In the genomic region with DNA sequence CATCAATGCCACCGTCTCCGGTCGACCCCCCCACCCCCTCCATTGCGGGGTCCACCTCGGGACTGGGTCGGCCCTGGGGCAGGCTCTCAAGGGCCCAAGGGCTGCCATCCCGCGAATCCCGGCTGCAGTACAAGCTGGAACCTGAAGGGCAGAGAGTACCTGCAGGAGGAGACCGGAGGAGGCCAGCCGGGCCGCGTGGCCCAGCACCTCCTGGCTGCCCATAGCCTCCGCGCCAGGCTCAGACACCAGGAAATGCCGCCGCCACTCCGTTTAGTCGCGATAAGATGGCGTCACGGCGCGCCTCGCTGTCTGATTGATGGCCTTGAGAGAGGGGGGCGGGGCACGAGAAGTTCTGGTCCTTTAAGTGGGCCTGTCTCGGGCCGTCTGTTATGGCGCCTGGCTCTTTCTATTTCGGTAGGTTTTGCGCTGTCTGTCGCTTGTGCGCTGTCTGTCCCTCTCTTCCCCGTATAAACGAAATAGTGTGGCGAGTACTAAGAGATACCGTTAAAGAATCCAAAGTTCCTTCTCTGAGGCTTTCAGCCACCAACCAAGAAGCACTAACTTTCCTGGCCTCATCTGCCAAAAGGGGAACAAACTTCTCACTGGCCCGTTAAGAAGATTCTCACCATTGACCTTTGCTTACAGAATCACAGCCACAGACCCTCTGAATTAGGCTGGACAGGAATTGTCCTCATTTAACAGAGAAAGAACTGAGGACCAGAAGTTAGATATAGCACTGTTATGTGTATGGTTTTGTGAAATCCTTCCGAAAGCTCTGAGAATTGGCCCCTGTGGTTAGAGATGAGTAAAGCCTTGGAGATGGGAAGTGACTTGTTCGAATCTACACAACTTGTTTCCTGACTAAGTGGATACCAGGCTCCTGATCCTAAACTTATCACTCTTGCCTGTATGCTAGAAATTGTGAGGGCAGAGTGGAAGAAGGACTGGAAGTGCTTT, we compare ENCODE assay signal across 1 cellular context.
A peak's percentile ranks its signal among the peaks of the same experiment; 100 is the strongest.
TF ChIP-seq lines count a peak whose summit lies in the region.

A gene with protein sequence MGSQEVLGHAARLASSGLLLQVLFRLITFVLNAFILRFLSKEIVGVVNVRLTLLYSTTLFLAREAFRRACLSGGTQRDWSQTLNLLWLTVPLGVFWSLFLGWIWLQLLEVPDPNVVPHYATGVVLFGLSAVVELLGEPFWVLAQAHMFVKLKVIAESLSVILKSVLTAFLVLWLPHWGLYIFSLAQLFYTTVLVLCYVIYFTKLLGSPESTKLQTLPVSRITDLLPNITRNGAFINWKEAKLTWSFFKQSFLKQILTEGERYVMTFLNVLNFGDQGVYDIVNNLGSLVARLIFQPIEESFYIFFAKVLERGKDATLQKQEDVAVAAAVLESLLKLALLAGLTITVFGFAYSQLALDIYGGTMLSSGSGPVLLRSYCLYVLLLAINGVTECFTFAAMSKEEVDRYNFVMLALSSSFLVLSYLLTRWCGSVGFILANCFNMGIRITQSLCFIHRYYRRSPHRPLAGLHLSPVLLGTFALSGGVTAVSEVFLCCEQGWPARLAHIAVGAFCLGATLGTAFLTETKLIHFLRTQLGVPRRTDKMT (minus strand): TSS at position 257 of the 957 bp plus-strand sequence. CDS start 35 bp downstream, at position 222.

TF ChIP-seq in GM12878, 131 proteins besides CTCF, POLR2A, EP300 and RAD21 (continued from another document):
- TF ChIP-seq, protein P1, sequence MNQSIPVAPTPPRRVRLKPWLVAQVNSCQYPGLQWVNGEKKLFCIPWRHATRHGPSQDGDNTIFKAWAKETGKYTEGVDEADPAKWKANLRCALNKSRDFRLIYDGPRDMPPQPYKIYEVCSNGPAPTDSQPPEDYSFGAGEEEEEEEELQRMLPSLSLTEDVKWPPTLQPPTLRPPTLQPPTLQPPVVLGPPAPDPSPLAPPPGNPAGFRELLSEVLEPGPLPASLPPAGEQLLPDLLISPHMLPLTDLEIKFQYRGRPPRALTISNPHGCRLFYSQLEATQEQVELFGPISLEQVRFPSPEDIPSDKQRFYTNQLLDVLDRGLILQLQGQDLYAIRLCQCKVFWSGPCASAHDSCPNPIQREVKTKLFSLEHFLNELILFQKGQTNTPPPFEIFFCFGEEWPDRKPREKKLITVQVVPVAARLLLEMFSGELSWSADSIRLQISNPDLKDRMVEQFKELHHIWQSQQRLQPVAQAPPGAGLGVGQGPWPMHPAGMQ (IDR thresholded peaks at IDR 0.05; ENCODE audit: borderline replicate concordance): no peak
- peak; percentile 69; the same call in 1 of the 2 replicates for TF ChIP-seq ZNF207 (IDR thresholded peaks at IDR 0.05; ENCODE audit: borderline replicate concordance)
- no peak for TF ChIP-seq IKZF2 (IDR thresholded peaks at IDR 0.05)
- TF ChIP-seq, protein P2, sequence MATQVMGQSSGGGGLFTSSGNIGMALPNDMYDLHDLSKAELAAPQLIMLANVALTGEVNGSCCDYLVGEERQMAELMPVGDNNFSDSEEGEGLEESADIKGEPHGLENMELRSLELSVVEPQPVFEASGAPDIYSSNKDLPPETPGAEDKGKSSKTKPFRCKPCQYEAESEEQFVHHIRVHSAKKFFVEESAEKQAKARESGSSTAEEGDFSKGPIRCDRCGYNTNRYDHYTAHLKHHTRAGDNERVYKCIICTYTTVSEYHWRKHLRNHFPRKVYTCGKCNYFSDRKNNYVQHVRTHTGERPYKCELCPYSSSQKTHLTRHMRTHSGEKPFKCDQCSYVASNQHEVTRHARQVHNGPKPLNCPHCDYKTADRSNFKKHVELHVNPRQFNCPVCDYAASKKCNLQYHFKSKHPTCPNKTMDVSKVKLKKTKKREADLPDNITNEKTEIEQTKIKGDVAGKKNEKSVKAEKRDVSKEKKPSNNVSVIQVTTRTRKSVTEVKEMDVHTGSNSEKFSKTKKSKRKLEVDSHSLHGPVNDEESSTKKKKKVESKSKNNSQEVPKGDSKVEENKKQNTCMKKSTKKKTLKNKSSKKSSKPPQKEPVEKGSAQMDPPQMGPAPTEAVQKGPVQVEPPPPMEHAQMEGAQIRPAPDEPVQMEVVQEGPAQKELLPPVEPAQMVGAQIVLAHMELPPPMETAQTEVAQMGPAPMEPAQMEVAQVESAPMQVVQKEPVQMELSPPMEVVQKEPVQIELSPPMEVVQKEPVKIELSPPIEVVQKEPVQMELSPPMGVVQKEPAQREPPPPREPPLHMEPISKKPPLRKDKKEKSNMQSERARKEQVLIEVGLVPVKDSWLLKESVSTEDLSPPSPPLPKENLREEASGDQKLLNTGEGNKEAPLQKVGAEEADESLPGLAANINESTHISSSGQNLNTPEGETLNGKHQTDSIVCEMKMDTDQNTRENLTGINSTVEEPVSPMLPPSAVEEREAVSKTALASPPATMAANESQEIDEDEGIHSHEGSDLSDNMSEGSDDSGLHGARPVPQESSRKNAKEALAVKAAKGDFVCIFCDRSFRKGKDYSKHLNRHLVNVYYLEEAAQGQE (IDR thresholded peaks at IDR 0.05; ENCODE audit: low read depth, low read length): no peak
- peak; percentile 95 for TF ChIP-seq YY1 (IDR thresholded peaks at IDR 0.05; ENCODE audit: low read depth, low read length)
- TF ChIP-seq MXI1 (IDR thresholded peaks at IDR 0.05; ENCODE audit: low read depth, low read length): peak; percentile 90
- TF ChIP-seq CHD4 (IDR thresholded peaks at IDR 0.05): no peak
- no peak for TF ChIP-seq NR2C2 (IDR thresholded peaks at IDR 0.05; ENCODE audit: borderline replicate concordance, control insufficient read depth, insufficient read length, low read depth)
- TF ChIP-seq, protein P3, sequence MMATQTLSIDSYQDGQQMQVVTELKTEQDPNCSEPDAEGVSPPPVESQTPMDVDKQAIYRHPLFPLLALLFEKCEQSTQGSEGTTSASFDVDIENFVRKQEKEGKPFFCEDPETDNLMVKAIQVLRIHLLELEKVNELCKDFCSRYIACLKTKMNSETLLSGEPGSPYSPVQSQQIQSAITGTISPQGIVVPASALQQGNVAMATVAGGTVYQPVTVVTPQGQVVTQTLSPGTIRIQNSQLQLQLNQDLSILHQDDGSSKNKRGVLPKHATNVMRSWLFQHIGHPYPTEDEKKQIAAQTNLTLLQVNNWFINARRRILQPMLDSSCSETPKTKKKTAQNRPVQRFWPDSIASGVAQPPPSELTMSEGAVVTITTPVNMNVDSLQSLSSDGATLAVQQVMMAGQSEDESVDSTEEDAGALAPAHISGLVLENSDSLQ (IDR thresholded peaks at IDR 0.05): peak; percentile 97
- TF ChIP-seq, protein P4, sequence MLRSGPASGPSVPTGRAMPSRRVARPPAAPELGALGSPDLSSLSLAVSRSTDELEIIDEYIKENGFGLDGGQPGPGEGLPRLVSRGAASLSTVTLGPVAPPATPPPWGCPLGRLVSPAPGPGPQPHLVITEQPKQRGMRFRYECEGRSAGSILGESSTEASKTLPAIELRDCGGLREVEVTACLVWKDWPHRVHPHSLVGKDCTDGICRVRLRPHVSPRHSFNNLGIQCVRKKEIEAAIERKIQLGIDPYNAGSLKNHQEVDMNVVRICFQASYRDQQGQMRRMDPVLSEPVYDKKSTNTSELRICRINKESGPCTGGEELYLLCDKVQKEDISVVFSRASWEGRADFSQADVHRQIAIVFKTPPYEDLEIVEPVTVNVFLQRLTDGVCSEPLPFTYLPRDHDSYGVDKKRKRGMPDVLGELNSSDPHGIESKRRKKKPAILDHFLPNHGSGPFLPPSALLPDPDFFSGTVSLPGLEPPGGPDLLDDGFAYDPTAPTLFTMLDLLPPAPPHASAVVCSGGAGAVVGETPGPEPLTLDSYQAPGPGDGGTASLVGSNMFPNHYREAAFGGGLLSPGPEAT (IDR thresholded peaks at IDR 0.05; ENCODE audit: low read depth): peak; percentile 85
- no peak for TF ChIP-seq EED (IDR thresholded peaks at IDR 0.05; ENCODE audit: low read depth)
- TF ChIP-seq, protein P5, sequence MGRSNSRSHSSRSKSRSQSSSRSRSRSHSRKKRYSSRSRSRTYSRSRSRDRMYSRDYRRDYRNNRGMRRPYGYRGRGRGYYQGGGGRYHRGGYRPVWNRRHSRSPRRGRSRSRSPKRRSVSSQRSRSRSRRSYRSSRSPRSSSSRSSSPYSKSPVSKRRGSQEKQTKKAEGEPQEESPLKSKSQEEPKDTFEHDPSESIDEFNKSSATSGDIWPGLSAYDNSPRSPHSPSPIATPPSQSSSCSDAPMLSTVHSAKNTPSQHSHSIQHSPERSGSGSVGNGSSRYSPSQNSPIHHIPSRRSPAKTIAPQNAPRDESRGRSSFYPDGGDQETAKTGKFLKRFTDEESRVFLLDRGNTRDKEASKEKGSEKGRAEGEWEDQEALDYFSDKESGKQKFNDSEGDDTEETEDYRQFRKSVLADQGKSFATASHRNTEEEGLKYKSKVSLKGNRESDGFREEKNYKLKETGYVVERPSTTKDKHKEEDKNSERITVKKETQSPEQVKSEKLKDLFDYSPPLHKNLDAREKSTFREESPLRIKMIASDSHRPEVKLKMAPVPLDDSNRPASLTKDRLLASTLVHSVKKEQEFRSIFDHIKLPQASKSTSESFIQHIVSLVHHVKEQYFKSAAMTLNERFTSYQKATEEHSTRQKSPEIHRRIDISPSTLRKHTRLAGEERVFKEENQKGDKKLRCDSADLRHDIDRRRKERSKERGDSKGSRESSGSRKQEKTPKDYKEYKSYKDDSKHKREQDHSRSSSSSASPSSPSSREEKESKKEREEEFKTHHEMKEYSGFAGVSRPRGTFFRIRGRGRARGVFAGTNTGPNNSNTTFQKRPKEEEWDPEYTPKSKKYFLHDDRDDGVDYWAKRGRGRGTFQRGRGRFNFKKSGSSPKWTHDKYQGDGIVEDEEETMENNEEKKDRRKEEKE (IDR thresholded peaks at IDR 0.05): no peak
- TF ChIP-seq, protein P6, sequence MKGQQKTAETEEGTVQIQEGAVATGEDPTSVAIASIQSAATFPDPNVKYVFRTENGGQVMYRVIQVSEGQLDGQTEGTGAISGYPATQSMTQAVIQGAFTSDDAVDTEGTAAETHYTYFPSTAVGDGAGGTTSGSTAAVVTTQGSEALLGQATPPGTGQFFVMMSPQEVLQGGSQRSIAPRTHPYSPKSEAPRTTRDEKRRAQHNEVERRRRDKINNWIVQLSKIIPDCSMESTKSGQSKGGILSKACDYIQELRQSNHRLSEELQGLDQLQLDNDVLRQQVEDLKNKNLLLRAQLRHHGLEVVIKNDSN (IDR thresholded peaks at IDR 0.05; ENCODE audit: borderline replicate concordance, extremely low read length, insufficient read depth, low read depth, low read length): no peak
- TF ChIP-seq SREBF2 (IDR thresholded peaks at IDR 0.05; ENCODE audit: low read length): no peak
- TF ChIP-seq JUNB (IDR thresholded peaks at IDR 0.05): no peak
- TF ChIP-seq CHD2 (IDR thresholded peaks at IDR 0.05; ENCODE audit: borderline replicate concordance, low read depth, low read length): peak; percentile 74; the same call in 1 of the 2 replicates
- TF ChIP-seq, protein P7, sequence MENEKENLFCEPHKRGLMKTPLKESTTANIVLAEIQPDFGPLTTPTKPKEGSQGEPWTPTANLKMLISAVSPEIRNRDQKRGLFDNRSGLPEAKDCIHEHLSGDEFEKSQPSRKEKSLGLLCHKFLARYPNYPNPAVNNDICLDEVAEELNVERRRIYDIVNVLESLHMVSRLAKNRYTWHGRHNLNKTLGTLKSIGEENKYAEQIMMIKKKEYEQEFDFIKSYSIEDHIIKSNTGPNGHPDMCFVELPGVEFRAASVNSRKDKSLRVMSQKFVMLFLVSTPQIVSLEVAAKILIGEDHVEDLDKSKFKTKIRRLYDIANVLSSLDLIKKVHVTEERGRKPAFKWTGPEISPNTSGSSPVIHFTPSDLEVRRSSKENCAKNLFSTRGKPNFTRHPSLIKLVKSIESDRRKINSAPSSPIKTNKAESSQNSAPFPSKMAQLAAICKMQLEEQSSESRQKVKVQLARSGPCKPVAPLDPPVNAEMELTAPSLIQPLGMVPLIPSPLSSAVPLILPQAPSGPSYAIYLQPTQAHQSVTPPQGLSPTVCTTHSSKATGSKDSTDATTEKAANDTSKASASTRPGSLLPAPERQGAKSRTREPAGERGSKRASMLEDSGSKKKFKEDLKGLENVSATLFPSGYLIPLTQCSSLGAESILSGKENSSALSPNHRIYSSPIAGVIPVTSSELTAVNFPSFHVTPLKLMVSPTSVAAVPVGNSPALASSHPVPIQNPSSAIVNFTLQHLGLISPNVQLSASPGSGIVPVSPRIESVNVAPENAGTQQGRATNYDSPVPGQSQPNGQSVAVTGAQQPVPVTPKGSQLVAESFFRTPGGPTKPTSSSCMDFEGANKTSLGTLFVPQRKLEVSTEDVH (IDR thresholded peaks at IDR 0.05; ENCODE audit: low read depth, partially characterized antibody): no peak
- peak; percentile 92 for TF ChIP-seq SMAD5 (IDR thresholded peaks at IDR 0.05; ENCODE audit: low read depth)
- 0 out of 2 replicates have a peak, but pooled peaks have one; percentile 48 for TF ChIP-seq PAX8 (IDR thresholded peaks at IDR 0.05)
- TF ChIP-seq BHLHE40 (IDR thresholded peaks at IDR 0.05; ENCODE audit: borderline replicate concordance in 1 of 2, low read depth in 2 of 2, low read length in 1 of 2): peak in 1 of 2 experiments; percentile 47; a peak in 2 of 4 replicates
- TF ChIP-seq SIN3A (IDR thresholded peaks at IDR 0.05; ENCODE audit: low read depth, low read length): peak; percentile 93
- TF ChIP-seq MEF2A (IDR thresholded peaks at IDR 0.05; ENCODE audit: insufficient read depth, low read depth, low read length): 0 out of 2 replicates have a peak, but pooled peaks have one; percentile 10
- TF ChIP-seq, protein P8, sequence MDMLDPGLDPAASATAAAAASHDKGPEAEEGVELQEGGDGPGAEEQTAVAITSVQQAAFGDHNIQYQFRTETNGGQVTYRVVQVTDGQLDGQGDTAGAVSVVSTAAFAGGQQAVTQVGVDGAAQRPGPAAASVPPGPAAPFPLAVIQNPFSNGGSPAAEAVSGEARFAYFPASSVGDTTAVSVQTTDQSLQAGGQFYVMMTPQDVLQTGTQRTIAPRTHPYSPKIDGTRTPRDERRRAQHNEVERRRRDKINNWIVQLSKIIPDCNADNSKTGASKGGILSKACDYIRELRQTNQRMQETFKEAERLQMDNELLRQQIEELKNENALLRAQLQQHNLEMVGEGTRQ (IDR thresholded peaks at IDR 0.05; ENCODE audit: borderline replicate concordance, low read depth, low read length): no peak
- peak; percentile 34; the same call in 1 of the 2 replicates for TF ChIP-seq ESRRA (IDR thresholded peaks at IDR 0.05; ENCODE audit: low read length)
- TF ChIP-seq ATF7 (IDR thresholded peaks at IDR 0.05; ENCODE audit: low read depth): peak; percentile 52; the same call in 1 of the 2 replicates
- TF ChIP-seq YBX1 (IDR thresholded peaks at IDR 0.05): no peak
